In the genomic region with DNA sequence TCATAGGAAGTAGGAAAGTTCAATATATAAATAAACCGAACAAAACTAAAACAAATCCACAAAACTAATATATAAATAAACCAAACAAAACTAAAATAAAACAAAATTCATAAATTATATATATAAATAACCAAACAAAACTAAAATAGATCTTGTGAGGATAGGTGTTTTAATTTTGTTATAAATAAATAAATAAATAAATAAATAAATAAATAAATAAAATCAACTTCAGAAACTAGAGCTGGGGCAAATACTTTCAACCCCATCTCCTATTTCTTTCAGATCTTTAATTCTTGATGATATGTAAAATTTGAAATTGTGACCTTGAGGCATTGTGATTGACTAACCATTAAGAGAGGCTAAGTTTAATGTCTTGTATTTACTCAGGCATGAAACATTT, we compare ENCODE assay signal across 24 cellular contexts.
DNase-seq lines count a peak whose midpoint lies in the region; ATAC-seq, FAIRE-seq and TF ChIP-seq lines count a peak whose summit lies in the region.
"Had no signal": no experiment of that assay in that cellular context is flagged by ENCODE, and none has a peak within 500 bp of the region (broad histone marks: within the 10 kb centered on the region; RNA-seq: fewer than 3 reads in every experiment).

No MANE protein-coding gene starts in this region.

- H3K27me3 Mint-ChIP-seq in activated naive CD8-positive, alpha-beta T cell treated with anti-CD3 and anti-CD28 coated beads, Interleukin-2, amount 50 U/mL, for 24 hours: no peaks in the 10 kb centered on the region
- H3K27me3 Mint-ChIP-seq: IgD-negative memory B cell had no signal

- H3K36me3 ChIP-seq in pancreas: no peaks in the 10 kb centered on the region
- H3K36me3 ChIP-seq: BLaER1 had no signal

- DNase-seq in RCC 7860 (ENCODE audit: low spot score) (no peak), pancreas (no peak), AG08396 (ENCODE audit: low spot score) (no peak)
- DNase-seq in activated naive CD8-positive, alpha-beta T cell treated with anti-CD3 and anti-CD28 coated beads, Interleukin-2, amount 50 U/mL, for 24 hours: no peak
- DNase-seq: ACHN; Calu3; CD8-positive, alpha-beta T cell; DMS79 treated with DMSO at 0.1 percent for 48 hours; HCEC 1CT; HFFc6; KBM-7 had no signal

- no peaks in the 10 kb centered on the region for H3K27me3 ChIP-seq in pancreas
- H3K27me3 ChIP-seq: BLaER1 had no signal

- intact Hi-C loops in pancreas (cut with DNase I): no loop called here

- no peaks in the 10 kb centered on the region for H3K36me3 Mint-ChIP-seq in activated naive CD8-positive, alpha-beta T cell treated with anti-CD3 and anti-CD28 coated beads, Interleukin-2, amount 50 U/mL, for 24 hours (ENCODE audit: low read depth)
- H3K36me3 Mint-ChIP-seq: CD14-positive monocyte; CD8-positive, alpha-beta T cell; IgD-negative memory B cell had no signal

- H3K4me3 Mint-ChIP-seq in activated naive CD8-positive, alpha-beta T cell treated with anti-CD3 and anti-CD28 coated beads, Interleukin-2, amount 50 U/mL, for 24 hours: no peak overlapping the region
- H3K4me3 Mint-ChIP-seq: CD14-positive monocyte; CD8-positive, alpha-beta T cell; GM23338; HFFc6; IgD-negative memory B cell had no signal

- peak; percentile 86 for FAIRE-seq in A204.1 (lab: Jason Lieb, UNC)
- FAIRE-seq in RCC 7860 (lab: Jason Lieb, UNC): peak; percentile 27
- peak; percentile 84 for FAIRE-seq in endometrium (lab: Jason Lieb, UNC)
- FAIRE-seq in pancreas (lab: Jason Lieb, UNC): peak; percentile 72
- FAIRE-seq: GM12878, GM19239, H54, HepG2, HTR-8/SVneo had no signal

- H3K27ac ChIP-seq in pancreas: no peak overlapping the region
- H3K27ac ChIP-seq: 22Rv1, BLaER1 had no signal

- H3K9me3 ChIP-seq in pancreas: no peaks in the 10 kb centered on the region

- WGBS in pancreas, 2 donors: 94 to 97% methylated on average over 1 of the region's 1 CpG

- no peak overlapping the region for H3K4me3 ChIP-seq in pancreas
- H3K4me3 ChIP-seq: BLaER1, GM12878, GM23338 had no signal

- TF ChIP-seq CTCF in pancreas (IDR thresholded peaks at IDR 0.05): no peak

- H3K4me1 ChIP-seq in pancreas: no peaks in the 10 kb centered on the region
- H3K4me1 ChIP-seq: BLaER1 had no signal

- peaks cover 25% of the 10 kb centered on the region for H3K9me3 Mint-ChIP-seq in activated naive CD8-positive, alpha-beta T cell treated with anti-CD3 and anti-CD28 coated beads, Interleukin-2, amount 50 U/mL, for 24 hours

- no peak for ATAC-seq in pancreas
- no peak for ATAC-seq in HG03280 (IDR thresholded peaks at IDR 0.05; ENCODE audit: unreplicated experiment)
- ATAC-seq in activated naive CD8-positive, alpha-beta T cell treated with anti-CD3 and anti-CD28 coated beads, Interleukin-2, amount 50 U/mL, for 24 hours: no peak
- ATAC-seq: CD8-positive, alpha-beta T cell; GM12878; GM23338; HepG2 had no signal

- no peaks in the 10 kb centered on the region for H3K4me1 Mint-ChIP-seq in activated naive CD8-positive, alpha-beta T cell treated with anti-CD3 and anti-CD28 coated beads, Interleukin-2, amount 50 U/mL, for 24 hours
- H3K4me1 Mint-ChIP-seq: CD14-positive monocyte, IgD-negative memory B cell had no signal

- H3K27ac Mint-ChIP-seq in activated naive CD8-positive, alpha-beta T cell treated with anti-CD3 and anti-CD28 coated beads, Interleukin-2, amount 50 U/mL, for 24 hours: no peak overlapping the region
- H3K27ac Mint-ChIP-seq: CD14-positive monocyte; CD8-positive, alpha-beta T cell; GM23338; HFFc6; IgD-negative memory B cell had no signal
